In the genomic region with DNA sequence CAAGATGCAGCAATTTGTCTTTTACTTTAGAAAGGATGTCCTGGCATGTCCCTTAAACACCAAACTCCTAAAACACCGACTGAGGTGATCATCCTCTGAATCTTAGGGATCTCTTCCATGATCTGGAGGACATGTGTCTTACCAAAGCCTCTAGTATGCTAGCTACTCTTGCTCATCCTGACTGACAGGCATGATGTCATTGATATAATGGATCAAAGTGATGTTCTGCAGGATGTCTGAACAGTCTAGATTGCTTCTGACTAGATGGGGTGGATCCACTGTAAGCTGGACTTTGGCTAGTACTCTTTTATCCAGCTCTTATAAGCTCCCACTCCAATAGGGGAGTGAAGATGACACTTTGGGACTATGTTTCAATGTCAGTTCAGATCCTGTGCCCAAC, we compare ENCODE assay signal across 17 cellular contexts. TPM values are rescaled to one million over a fixed set of nuclear protein-coding genes. Genes with fewer than 3 reads are reported as not detected.
DNase-seq lines count a peak whose midpoint lies in the region; ATAC-seq, FAIRE-seq and TF ChIP-seq lines count a peak whose summit lies in the region.
"Had no signal": no experiment of that assay in that cellular context is flagged by ENCODE, and none has a peak within 500 bp of the region (broad histone marks: within the 10 kb centered on the region; RNA-seq: fewer than 3 reads in every experiment).

No MANE protein-coding gene starts in this region.

- H2AK5ac ChIP-seq in IMR-90 (ENCODE audit: low read depth, low read length): no peak overlapping the region

- H2BK120ac ChIP-seq in IMR-90 (ENCODE audit: low read depth, low read length): no peak overlapping the region

- FAIRE-seq in K562 (lab: Jason Lieb, UNC): no peak
- FAIRE-seq: A549, GM12892, H54 had no signal

- no peak overlapping the region for H2BK5ac ChIP-seq in IMR-90 (ENCODE audit: low read depth, low read length, poor library complexity, severe bottlenecking)

- TF ChIP-seq EP300 in K562 (IDR thresholded peaks at IDR 0.05; ENCODE audit: low read length) (no peak), transverse colon (IDR thresholded peaks at IDR 0.05; ENCODE audit: low read depth) (no peak)

- H2BK20ac ChIP-seq in IMR-90 (ENCODE audit: low read depth, low read length): no peak overlapping the region

- POLR2A ChIA-PET in IMR-90 (lab: Charles Lee; ENCODE audit: unreplicated experiment) (no interaction called here), K562 (lab: Yijun Ruan, JAX) (interaction anchor here (0.9 kb wide), 1 partner anchor 11 kb away, joined by 3 read pairs; the partner anchor contains the start of gene CGN)

- no peak overlapping the region for H2AK9ac ChIP-seq in IMR-90 (replicated peaks; ENCODE audit: low read depth, low read length, poor library complexity)

- no peak overlapping the region for H3K4me3 ChIP-seq in IMR-90 (ENCODE audit: insufficient read depth, low read depth, low read length)
- H3K4me3 ChIP-seq in K562: no peak overlapping the region
- H3K4me3 ChIP-seq in transverse colon: no peak overlapping the region
- H3K4me3 ChIP-seq: A549, GM23248 had no signal

- H3K9ac ChIP-seq in IMR-90 (ENCODE audit: low read depth, low read length) (no peak overlapping the region), K562 (ENCODE audit: insufficient read depth in 1 of 2, low read depth in 2 of 2, low read length in 2 of 2) (no peak overlapping the region)
- H3K9ac ChIP-seq: GM23248 had no signal

- H4K8ac ChIP-seq in IMR-90 (ENCODE audit: low read depth in 2 of 2, low read length in 2 of 2): no peak overlapping the region

- H3K18ac ChIP-seq in IMR-90 (ENCODE audit: low read depth, low read length): no peak overlapping the region

- no peak for ATAC-seq in IMR-90 (ENCODE audit: low read depth)
- ATAC-seq in K562: no peak
- ATAC-seq in left colon: peak; percentile 70
- ATAC-seq in left cardiac atrium: no peak
- ATAC-seq: HCT116 had no signal

- in situ Hi-C loops in IMR-90 (cut with MboI; ENCODE audit: low sequenced_read_pairs): no loop called here
- in situ Hi-C loops in K562 (cut with MboI): no loop called here
- in situ Hi-C loops in transverse colon (cut with MboI; ENCODE audit: low pct_ligation_motif_present in 1 of 4, low pct_unique_long_range_greater_than_20kb in 1 of 4, low sequenced_read_pairs in 3 of 4): no loop called here

- H2BK15ac ChIP-seq in IMR-90 (ENCODE audit: low read depth, low read length): no peak overlapping the region

- H3K27me3 ChIP-seq in IMR-90 (ENCODE audit: control insufficient read depth, insufficient read depth, low read length): peaks cover 14% of the 10 kb centered on the region
- H3K27me3 ChIP-seq in K562 (ENCODE audit: control insufficient read depth in 2 of 2, insufficient read depth in 2 of 2, low read length in 2 of 2): peaks cover 4 to 8% of the 10 kb centered on the region in 2 experiments; a peak in 2 of 5 replicates
- no peaks in the 10 kb centered on the region for H3K27me3 ChIP-seq in transverse colon
- H3K27me3 ChIP-seq: BE2C had no signal

- no TSS peak for BruUV-seq in IMR-90 (replicated peaks; lab: Mats Ljungman, UMichigan)
- BruUV-seq in K562 (replicated peaks; lab: Mats Ljungman, UMichigan): no TSS peak

- CTCF ChIA-PET in IMR-90 (lab: Yijun Ruan, JAX) (no interaction called here), K562 (lab: Yijun Ruan, JAX; ENCODE audit: low intra/inter-chr PET ratio) (no interaction called here)

- H3K79me2 ChIP-seq in K562 (ENCODE audit: control insufficient read depth, insufficient read depth, low read length): no peaks in the 10 kb centered on the region

- TF ChIP-seq POLR2A in IMR-90 (IDR thresholded peaks at IDR 0.05; ENCODE audit: low read depth, low read length): no peak
- TF ChIP-seq POLR2A in K562 (conservative IDR thresholded peaks at IDR 0.05): no peak
- no peak for TF ChIP-seq POLR2A in transverse colon (IDR thresholded peaks at IDR 0.05)

- no peaks in the 10 kb centered on the region for H3K79me1 ChIP-seq in IMR-90 (ENCODE audit: low read depth in 1 of 2, low read length in 2 of 2)

- H3K4me2 ChIP-seq in IMR-90 (ENCODE audit: low read depth, low read length): no peak overlapping the region
- no peak overlapping the region for H3K4me2 ChIP-seq in K562 (ENCODE audit: insufficient read depth, low read length)
- H3K4me2 ChIP-seq: A549 had no signal

- no peaks in the 10 kb centered on the region for H4K20me1 ChIP-seq in IMR-90 (ENCODE audit: insufficient read depth, low read length)
- H4K20me1 ChIP-seq in K562 (replicated peaks; ENCODE audit: control insufficient read depth, insufficient read depth, low read length): no peaks in the 10 kb centered on the region

- no peak for DNase-seq in IMR-90
- DNase-seq in K562 (ENCODE audit: extremely low read depth in 1 of 4, low spot score in 3 of 4): no peak
- no peak for DNase-seq in left colon
- no peak for DNase-seq in transverse colon
- DNase-seq in left cardiac atrium: no peak
- DNase-seq in activated CD8-positive, alpha-beta memory T cell treated with anti-CD3 and anti-CD28 coated beads, Interleukin-2, amount 50 U/mL, for 4 hours: no peak
- DNase-seq: BE2C; CD4-positive, alpha-beta memory T cell; DND-41; GDM1; GM23248 had no signal

- no peak overlapping the region for H2AFZ ChIP-seq in IMR-90 (replicated peaks; ENCODE audit: low read length, poor library complexity)
- no peak overlapping the region for H2AFZ ChIP-seq in K562 (ENCODE audit: low read depth, low read length)
- H2AFZ ChIP-seq: GM23248 had no signal

- no peak overlapping the region for H4K91ac ChIP-seq in IMR-90 (ENCODE audit: insufficient read depth, low read depth, low read length)

- dilution Hi-C loops in IMR-90 (cut with HindIII; ENCODE audit: low sequenced_read_pairs, unreplicated experiment): no loop called here

- H3K27ac ChIP-seq in IMR-90 (ENCODE audit: insufficient read depth, low read length) (no peak overlapping the region), K562 (ENCODE audit: extremely low read depth, low read depth, low read length) (no peak overlapping the region), transverse colon (peak overlapping the region; percentile 30 to 68 (median 59))
- H3K27ac ChIP-seq: A549, C4-2B, GM23248, HL-60 had no signal

- TF ChIP-seq CTCF in IMR-90 (conservative IDR thresholded peaks at IDR 0.05; ENCODE audit: low read depth, low read length) (no peak), K562 (IDR thresholded peaks at IDR 0.05 in 2 of 3, conservative IDR thresholded peaks at IDR 0.05 in 1 of 3; ENCODE audit: insufficient read depth in 2 of 3, low read depth in 1 of 3, low read length in 3 of 3) (no peak), transverse colon (IDR thresholded peaks at IDR 0.05) (no peak)

- H3K36me3 ChIP-seq in IMR-90 (ENCODE audit: control insufficient read depth, insufficient read depth, low read length): no peaks in the 10 kb centered on the region
- H3K36me3 ChIP-seq in K562 (ENCODE audit: control insufficient read depth, insufficient read depth, low read length): no peaks in the 10 kb centered on the region
- no peaks in the 10 kb centered on the region for H3K36me3 ChIP-seq in transverse colon
- H3K36me3 ChIP-seq: BE2C had no signal

- 60% methylated on average over 1 of the region's 1 CpG; no CpG with 5 or more reads in 1 of the 2 experiments for WGBS in IMR-90 (ENCODE audit: extremely low coverage in 2 of 2, insufficient read length in 1 of 2), 2 experiments
- WGBS in K562 (ENCODE audit: insufficient coverage, low coverage, missing lambda C conversion rate): 0% methylated on average over 1 of the region's 1 CpG
- 100% methylated on average over 1 of the region's 1 CpG; no CpG with 5 or more reads in 1 of the 2 donors for WGBS in transverse colon (ENCODE audit: low coverage in 1 of 2), 2 donors

- no peak overlapping the region for H3K4ac ChIP-seq in IMR-90 (ENCODE audit: low read depth, low read length)

- H3K23ac ChIP-seq in IMR-90 (ENCODE audit: low read depth, low read length): 0 out of 2 replicates have a peak overlapping the region, but pooled peaks have one; percentile 15

- H3K4me1 ChIP-seq in IMR-90 (ENCODE audit: control insufficient read depth, insufficient read depth, low read length): peaks cover 1% of the 10 kb centered on the region; the same call in 1 of the 2 replicates
- H3K4me1 ChIP-seq in K562 (replicated peaks in 1 of 2; ENCODE audit: control insufficient read depth in 2 of 2, insufficient read depth in 2 of 2, low read length in 2 of 2): peaks cover 0 to 7% of the 10 kb centered on the region in 2 experiments; a peak in 3 of 5 replicates
- H3K4me1 ChIP-seq in transverse colon: peaks cover 0 to 27% (median 7%) of the 10 kb centered on the region in 4 donors
- H3K4me1 ChIP-seq: BE2C had no signal

- no peak overlapping the region; the same call in 1 of the 2 replicates for H3K14ac ChIP-seq in IMR-90 (replicated peaks; ENCODE audit: low read depth, low read length)

- H3K9me3 ChIP-seq in IMR-90 (ENCODE audit: control insufficient read depth, insufficient read depth, low read length) (no peaks in the 10 kb centered on the region), K562 (replicated peaks; ENCODE audit: control insufficient read depth, insufficient read depth, low read depth, low read length) (no peaks in the 10 kb centered on the region; the same call in 1 of the 2 replicates), transverse colon (no peaks in the 10 kb centered on the region)
- H3K9me3 ChIP-seq: A549, BE2C had no signal

- TF ChIP-seq RAD21 in IMR-90 (IDR thresholded peaks at IDR 0.05; ENCODE audit: low read length): no peak
- TF ChIP-seq RAD21 in K562 (CRISPR knock-in tag; conservative IDR thresholded peaks at IDR 0.05 in 1 of 2, IDR thresholded peaks at IDR 0.05 in 1 of 2): no peak

- no peaks in the 10 kb centered on the region; the same call in 1 of the 2 replicates for H3K9me1 ChIP-seq in IMR-90 (ENCODE audit: insufficient read depth, low read length)
- H3K9me1 ChIP-seq in K562 (ENCODE audit: control insufficient read depth, insufficient read depth, low read length): no peaks in the 10 kb centered on the region

- intact Hi-C loops in IMR-90 (cut with micrococcal nuclease): no loop called here
- intact Hi-C loops in K562 (cut with micrococcal nuclease): no loop called here
- intact Hi-C loops in left colon (cut with DNase I, micrococcal nuclease): no loop called here
- intact Hi-C loops in transverse colon (cut with DNase I; ENCODE audit: low total_unique reads): no loop called here
- intact Hi-C loops in left cardiac atrium (cut with DNase I): no loop called here

- no peak overlapping the region for H4K5ac ChIP-seq in IMR-90 (ENCODE audit: low read depth, low read length)

- no peak overlapping the region for H3K56ac ChIP-seq in IMR-90 (ENCODE audit: extremely low read depth, insufficient read depth, low read length)

RNA-seq across cellular contexts. Expression of gene CGN, which starts 11.3 kb away (rescaled TPM):
- 0.28 and 0.36 TPM in 2 replicates for total RNA-seq in IMR-90 (2012; rRNA removed)
- 0.34 and 0.36 TPM in 2 replicates for polyA plus RNA-seq in IMR-90 (2012; rRNA removed)
- 0.10 and 0.20 TPM in 2 replicates for polyA plus RNA-seq in IMR-90 (2012; cell fraction: cytosol; rRNA removed)
- polyA plus RNA-seq in IMR-90 (2012; cell fraction: nucleus; rRNA removed; ENCODE audit: low replicate concordance): 0.84 and 1.3 TPM in 2 replicates
- 0.30 and 0.32 TPM in 2 replicates for total RNA-seq in K562 (2011; cell fraction: chromatin; rRNA removed; ENCODE audit: low replicate concordance)
- under 0.01 and 0.39 TPM in 2 replicates for total RNA-seq in K562 (2011; cell fraction: nucleolus; rRNA removed)
- 0.31 and 0.59 TPM in 2 replicates for total RNA-seq in K562 (2011; cell fraction: nucleoplasm; rRNA removed)
- 1.4 TPM in 1 of 2 replicates, not detected in the other for total RNA-seq in K562 (2014; rRNA removed)
- 0.04 and 0.06 TPM in 2 replicates for total RNA-seq in K562 (2014; rRNA removed; fragmentation: Illumina TruSeq; extraction: Trizol)
- total RNA-seq in K562 (2015; rRNA removed; fragmentation: Illumina TruSeq; extraction: Trizol): 0.07 TPM in 1 of 2 replicates, not detected in the other
- total RNA-seq in K562 (2021): 0.27 and 0.34 TPM in 2 replicates
- 0.14 and 0.16 TPM in 2 replicates for polyA plus RNA-seq in K562 (2011; rRNA removed)
- 0.03 and 0.13 TPM in 2 replicates for polyA plus RNA-seq in K562 (2011; cell fraction: cytosol; rRNA removed)
- 0.40 and 0.88 TPM in 2 replicates for polyA plus RNA-seq in K562 (2011; cell fraction: nucleus; rRNA removed)
- polyA plus RNA-seq in K562 (2012): 0.04 and 0.09 TPM in 2 replicates
- polyA plus RNA-seq in K562 (2014; fragmentation: Illumina TruSeq; extraction: Trizol): 0.03 and 0.19 TPM in 2 replicates
- under 1 TPM in 1 of 2 experiments, not detected in 1; 0.18 TPM for polyA plus RNA-seq in K562 (2014; fragmentation: Nextera tagmentation; extraction: Ambion mirVana)
- 0.09 TPM in 1 of 2 replicates, not detected in the other for polyA plus RNA-seq in K562 (2014; rRNA removed)
- polyA minus RNA-seq in K562 (2011; rRNA and poly(A)+ RNA removed): 0.04 TPM in 1 of 2 replicates, not detected in the other
- polyA minus RNA-seq in K562 (2011; cell fraction: cytosol; rRNA and poly(A)+ RNA removed): 0.27 TPM in 1 of 2 replicates, not detected in the other
- 0.11 and 0.13 TPM in 2 replicates for polyA minus RNA-seq in K562 (2011; cell fraction: nucleus; rRNA and poly(A)+ RNA removed)
- 100 to 1,000 TPM; 182 to 188 TPM for total RNA-seq in left colon
- 100 to 1,000 TPM; 123 to 351 (median 172) TPM for total RNA-seq in transverse colon
- 1 to 10 TPM; 2.0 to 2.7 TPM for total RNA-seq in left cardiac atrium
- total RNA-seq: GM23248 had no signal
- polyA plus RNA-seq: GM23248 had no signal

RNA-seq across cellular contexts. Expression of gene TUFT1, which starts 40.2 kb away (rescaled TPM):
- 30.3 and 33.3 TPM in 2 replicates for total RNA-seq in IMR-90 (2012; rRNA removed)
- 18.4 and 21.2 TPM in 2 replicates for polyA plus RNA-seq in IMR-90 (2012; rRNA removed)
- 9.3 and 11.8 TPM in 2 replicates for polyA plus RNA-seq in IMR-90 (2012; cell fraction: cytosol; rRNA removed)
- 21.8 and 50.3 TPM in 2 replicates for polyA plus RNA-seq in IMR-90 (2012; cell fraction: nucleus; rRNA removed; ENCODE audit: low replicate concordance)
- 3.5 and 4.6 TPM in 2 replicates for total RNA-seq in K562 (2011; cell fraction: chromatin; rRNA removed; ENCODE audit: low replicate concordance)
- total RNA-seq in K562 (2011; cell fraction: nucleolus; rRNA removed): 1.7 and 2.0 TPM in 2 replicates
- 3.4 and 5.6 TPM in 2 replicates for total RNA-seq in K562 (2011; cell fraction: nucleoplasm; rRNA removed)
- total RNA-seq in K562 (2014; rRNA removed): 1.4 and 1.6 TPM in 2 replicates
- 1.2 and 1.6 TPM in 2 replicates for total RNA-seq in K562 (2014; rRNA removed; fragmentation: Illumina TruSeq; extraction: Trizol)
- total RNA-seq in K562 (2015; rRNA removed; fragmentation: Illumina TruSeq; extraction: Trizol): 0.54 and 0.68 TPM in 2 replicates
- total RNA-seq in K562 (2021): 1.4 and 2.0 TPM in 2 replicates
- polyA plus RNA-seq in K562 (2011; rRNA removed): 1.5 and 2.4 TPM in 2 replicates
- 1.1 and 2.3 TPM in 2 replicates for polyA plus RNA-seq in K562 (2011; cell fraction: cytosol; rRNA removed)
- polyA plus RNA-seq in K562 (2011; cell fraction: nucleus; rRNA removed): 1.2 and 1.7 TPM in 2 replicates
- polyA plus RNA-seq in K562 (2012): 1.4 and 2.7 TPM in 2 replicates
- polyA plus RNA-seq in K562 (2014; fragmentation: Illumina TruSeq; extraction: Trizol): 1.9 and 2.2 TPM in 2 replicates
- polyA plus RNA-seq in K562 (2014; fragmentation: Nextera tagmentation; extraction: Ambion mirVana): 1 to 10 TPM; 1.7 to 2.0 TPM
- 1.7 TPM in 2 replicates for polyA plus RNA-seq in K562 (2014; rRNA removed)
- 2.3 and 2.7 TPM in 2 replicates for polyA minus RNA-seq in K562 (2011; rRNA and poly(A)+ RNA removed)
- polyA minus RNA-seq in K562 (2011; cell fraction: cytosol; rRNA and poly(A)+ RNA removed): 1.0 and 1.8 TPM in 2 replicates
- 0.40 and 1.1 TPM in 2 replicates for polyA minus RNA-seq in K562 (2011; cell fraction: nucleus; rRNA and poly(A)+ RNA removed)
- total RNA-seq in left colon: 10 to 100 TPM; 19.7 to 30.2 TPM
- 10 to 100 TPM; 22.8 to 65.5 (median 30.8) TPM for total RNA-seq in transverse colon
- 1 to 10 TPM; 3.9 TPM for total RNA-seq in left cardiac atrium

RNA-seq across cellular contexts. Expression of gene POGZ, which starts 40.6 kb away (rescaled TPM):
- total RNA-seq in IMR-90 (2012; rRNA removed) (15.0 and 20.8 TPM in 2 replicates), K562 (2014; rRNA removed) (16.4 and 25.1 TPM in 2 replicates), K562 (2014; rRNA removed; fragmentation: Illumina TruSeq; extraction: Trizol) (17.6 and 22.0 TPM in 2 replicates), K562 (2015; rRNA removed; fragmentation: Illumina TruSeq; extraction: Trizol) (21.6 and 23.6 TPM in 2 replicates), K562 (2021) (38.2 and 40.6 TPM in 2 replicates), left colon (10 to 100 TPM; 55.4 to 70.9 TPM), transverse colon (10 to 100 TPM; 44.1 to 90.9 (median 72.7) TPM), left cardiac atrium (10 to 100 TPM; 46.6 to 47.1 TPM)
- polyA plus RNA-seq in IMR-90 (2012; rRNA removed) (27.4 and 33.5 TPM in 2 replicates), K562 (2011; rRNA removed) (26.8 and 44.3 TPM in 2 replicates), K562 (2014; fragmentation: Illumina TruSeq; extraction: Trizol) (26.5 and 36.4 TPM in 2 replicates), K562 (2014; fragmentation: Nextera tagmentation; extraction: Ambion mirVana) (10 to 100 TPM in 1 of 2 experiments, 1 to 10 TPM in 1; 9.4 to 13.7 TPM), K562 (2014; rRNA removed) (20.8 and 21.5 TPM in 2 replicates)
- polyA plus RNA-seq in IMR-90 (2012; cell fraction: cytosol; rRNA removed): 7.6 and 11.1 TPM in 2 replicates
- polyA plus RNA-seq in IMR-90 (2012; cell fraction: nucleus; rRNA removed; ENCODE audit: low replicate concordance): 108 and 190 TPM in 2 replicates
- total RNA-seq in K562 (2011; cell fraction: chromatin; rRNA removed; ENCODE audit: low replicate concordance): 127 and 201 TPM in 2 replicates
- 62.0 and 71.8 TPM in 2 replicates for total RNA-seq in K562 (2011; cell fraction: nucleolus; rRNA removed)
- total RNA-seq in K562 (2011; cell fraction: nucleoplasm; rRNA removed): 97.2 and 112 TPM in 2 replicates
- polyA plus RNA-seq in K562 (2011; cell fraction: cytosol; rRNA removed): 16.8 and 22.3 TPM in 2 replicates
- 94.4 and 103 TPM in 2 replicates for polyA plus RNA-seq in K562 (2011; cell fraction: nucleus; rRNA removed)
- 20.5 and 23.7 TPM in 2 replicates for polyA plus RNA-seq in K562 (2012)
- polyA minus RNA-seq in K562 (2011; rRNA and poly(A)+ RNA removed): 50.1 and 70.2 TPM in 2 replicates
- polyA minus RNA-seq in K562 (2011; cell fraction: cytosol; rRNA and poly(A)+ RNA removed): 29.9 and 31.9 TPM in 2 replicates
- 32.2 and 47.7 TPM in 2 replicates for polyA minus RNA-seq in K562 (2011; cell fraction: nucleus; rRNA and poly(A)+ RNA removed)

Comparison
In these comparisons a context has a peak if more than half of its experiments do, and no peak if none do; other contexts are left out.
1. H3K27ac ChIP-seq: peak in transverse colon (4 of 4); none in IMR-90 (single experiment) and K562 (single experiment).
2. RNA of gene CGN, which starts 11.3 kb away (total RNA-seq): 182 to 188 TPM in left colon and 123 to 351 TPM in transverse colon; 2.0 to 2.7 TPM in left cardiac atrium, 0.28 to 0.36 TPM in IMR-90 and under 0.01 to 1.4 TPM in K562; every median in the first group is over 10 times any median in the second.